8 cellular contexts compared by ENCODE assay signal in the genomic region with DNA sequence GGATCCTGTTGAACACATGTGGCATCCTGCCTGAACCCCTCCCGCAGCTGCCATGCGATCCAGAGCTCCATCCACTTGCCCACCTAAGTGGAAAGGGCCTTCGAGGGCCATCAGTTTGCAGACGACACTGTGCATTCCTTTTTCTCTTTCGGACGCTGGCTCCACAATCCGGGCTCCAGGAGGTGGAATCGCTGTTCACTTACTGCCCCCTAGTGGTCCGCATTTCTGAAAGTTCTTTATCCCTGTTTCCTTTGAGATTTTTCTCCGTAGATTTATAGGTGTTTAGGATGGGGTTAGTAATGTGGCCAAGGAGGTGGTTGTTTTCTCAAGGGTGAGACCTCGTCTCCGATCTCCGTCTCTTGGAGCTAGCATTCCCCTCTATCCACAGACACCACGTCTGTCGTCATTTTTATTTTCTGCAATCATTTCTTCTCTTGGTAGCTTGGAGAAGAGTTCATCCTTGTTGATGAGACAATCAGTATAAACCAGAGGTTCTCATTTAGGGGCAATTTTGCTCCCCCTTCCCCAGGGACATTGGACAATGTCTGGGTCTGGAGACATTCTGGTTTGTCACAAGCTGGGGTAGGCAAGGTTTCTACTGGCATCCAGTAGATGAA.
DNase-seq lines count a peak whose midpoint lies in the region; ATAC-seq and TF ChIP-seq lines count a peak whose summit lies in the region.

No MANE protein-coding gene starts in this region.

- H3K27ac ChIP-seq in coronary artery (peak overlapping the region in 1 of 2 donors; percentile 26), left lung (no peak overlapping the region)

- peaks cover 0 to 13% of the 10 kb centered on the region in 2 donors for H3K36me3 ChIP-seq in left lung

- H3K9me3 ChIP-seq in left lung, result no peaks in the 10 kb centered on the region

- intact Hi-C loops in left lung (cut with DNase I), result loop anchor here in 1 of 2 donors (10.0 kb wide), 1 partner anchor 524 kb away; no protein-coding TSS in a partner anchor

- no peak overlapping the region for H3K27ac Mint-ChIP-seq in stimulated activated naive CD8-positive, alpha-beta T cell treated with anti-CD3 and anti-CD28 coated beads, Interleukin-15, Interleukin-2, amounts not matched to agents 100 ng/mL and 50 ng/mL, for 24 hours

- H3K27me3 Mint-ChIP-seq in stimulated activated naive CD8-positive, alpha-beta T cell treated with anti-CD3 and anti-CD28 coated beads, Interleukin-15, Interleukin-2, amounts not matched to agents 100 ng/mL and 50 ng/mL, for 24 hours, result peaks cover 10% of the 10 kb centered on the region

- no peaks in the 10 kb centered on the region for H3K9me3 Mint-ChIP-seq in stimulated activated naive CD8-positive, alpha-beta T cell treated with anti-CD3 and anti-CD28 coated beads, Interleukin-15, Interleukin-2, amounts not matched to agents 100 ng/mL and 50 ng/mL, for 24 hours

- H3K4me1 ChIP-seq in left lung, result peaks cover 4 to 7% of the 10 kb centered on the region in 2 donors

- H3K27me3 ChIP-seq in left lung, result no peaks in the 10 kb centered on the region

- peak overlapping the region; percentile 6 for H3K4me3 ChIP-seq in coronary artery
- no peak overlapping the region for H3K4me3 ChIP-seq in left lung

- H3K36me3 Mint-ChIP-seq in stimulated activated naive CD8-positive, alpha-beta T cell treated with anti-CD3 and anti-CD28 coated beads, Interleukin-15, Interleukin-2, amounts not matched to agents 100 ng/mL and 50 ng/mL, for 24 hours (ENCODE audit: low read depth), result no peaks in the 10 kb centered on the region

- H3K4me3 Mint-ChIP-seq in stimulated activated naive CD8-positive, alpha-beta T cell treated with anti-CD3 and anti-CD28 coated beads, Interleukin-15, Interleukin-2, amounts not matched to agents 100 ng/mL and 50 ng/mL, for 24 hours, result peak overlapping the region; percentile 11

- ATAC-seq in left lung, result peak; percentile 91
- no peak for ATAC-seq in GM21447 (IDR thresholded peaks at IDR 0.05; ENCODE audit: unreplicated experiment)

- peaks cover 13% of the 10 kb centered on the region for H3K4me1 Mint-ChIP-seq in stimulated activated naive CD8-positive, alpha-beta T cell treated with anti-CD3 and anti-CD28 coated beads, Interleukin-15, Interleukin-2, amounts not matched to agents 100 ng/mL and 50 ng/mL, for 24 hours (ENCODE audit: low read depth)

- TF ChIP-seq CTCF in coronary artery (IDR thresholded peaks at IDR 0.05) (peak; percentile 65), left lung (IDR thresholded peaks at IDR 0.05) (peak; percentile 60 to 61)

- peak; percentile 1 to 58 for DNase-seq in NCI-H526 (lab: John Stamatoyannopoulos, UW)
- DNase-seq in NCI-H526 treated with DMSO at 0.1 percent for 48 hours (lab: John Stamatoyannopoulos, UW), result no peak
- DNase-seq in LoVo (ENCODE audit: low spot score), result peak; percentile 56
- DNase-seq in T1000 (lab: John Stamatoyannopoulos, UW), result peak; percentile 15
- no peak for DNase-seq in coronary artery (ENCODE audit: low spot score)
- DNase-seq in left lung, result no peak

Comparison
In these comparisons a context has a peak if more than half of its experiments do, and no peak if none do; other contexts are left out.
1. DNase-seq: peak in NCI-H526 (2 of 2), LoVo (single experiment) and T1000 (single experiment); none in NCI-H526 treated with DMSO at 0.1 percent for 48 hours (single experiment), coronary artery (single experiment) and left lung (0 of 2).